26 cellular contexts compared by ENCODE assay signal in the genomic region with DNA sequence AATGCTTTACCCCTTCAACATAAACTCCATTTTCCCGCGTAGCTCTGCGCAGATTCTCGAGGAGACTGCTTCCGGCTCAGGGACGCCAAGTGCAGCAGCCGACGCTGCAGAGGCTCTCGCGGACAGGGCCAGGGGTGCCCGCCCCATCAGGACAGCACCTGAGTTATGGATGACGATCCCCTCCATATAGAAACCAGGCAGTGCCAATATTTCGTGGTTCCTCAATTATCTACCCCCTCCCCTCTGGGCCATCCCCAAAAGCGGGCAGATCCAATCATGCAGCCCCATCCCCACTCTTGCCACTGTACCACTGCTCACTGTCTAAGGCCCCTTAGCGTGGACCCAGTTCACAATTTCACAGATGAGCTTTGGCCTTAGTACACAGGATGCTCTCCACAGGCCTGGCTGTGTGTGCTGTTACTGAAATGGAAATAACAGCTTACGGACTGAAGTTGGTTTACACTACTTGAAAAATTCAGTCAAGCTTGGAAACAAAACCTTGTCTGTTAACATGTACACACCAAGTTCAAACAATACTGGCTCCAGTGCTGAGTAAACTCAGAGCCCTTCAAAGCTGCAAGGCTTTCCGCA.
"Had no signal": no experiment of that assay in that cellular context is flagged by ENCODE, and none has a peak within 500 bp of the region (broad histone marks: within the 10 kb centered on the region; RNA-seq: fewer than 3 reads in every experiment).

No MANE protein-coding gene starts in this region.

- H3K9ac ChIP-seq: parathyroid adenoma had no signal

- H3K27me3 ChIP-seq: colonic mucosa, esophagus muscularis mucosa, right atrium auricular region, sigmoid colon, thyroid gland had no signal

- H3K27ac ChIP-seq: colonic mucosa, esophagus muscularis mucosa, heart right ventricle, parathyroid adenoma, prostate gland, right atrium auricular region, sigmoid colon, stomach, thyroid gland had no signal

- DNase-seq: colonic mucosa; dermis blood vessel endothelial cell; effector memory CD4-positive, alpha-beta T cell; foreskin melanocyte; glutamatergic neuron; heart right ventricle; hippocampal formation; left cardiac atrium; left ventricle myocardium superior; mesendoderm; midbrain; naive thymus-derived CD4-positive, alpha-beta T cell; nephron progenitor cell; sigmoid colon; stimulated activated CD4-positive, alpha-beta T cell treated with anti-CD3 and anti-CD28 coated beads, Interleukin-2, amount 100 ng/mL, for 24 hours; stimulated activated CD4-positive, alpha-beta T cell treated with anti-CD3 and anti-CD28 coated beads, Interleukin-4, amount 100 ng/mL, for 24 hours; stimulated activated naive CD4-positive, alpha-beta T cell treated with Interleukin-2 at 50 U/mL for 16 hours; stomach; thyroid gland; trophoblast cell had no signal

- H3K4me3 ChIP-seq: colonic mucosa, esophagus muscularis mucosa, heart right ventricle, lung, prostate gland, right atrium auricular region, sigmoid colon, stomach, thyroid gland had no signal

- H3K4me1 ChIP-seq: parathyroid adenoma, prostate gland, right atrium auricular region had no signal

- ATAC-seq: heart right ventricle; left cardiac atrium; left ventricle myocardium superior; naive thymus-derived CD4-positive, alpha-beta T cell; stimulated activated effector memory CD8-positive, alpha-beta T cell treated with anti-CD3 and anti-CD28 coated beads, Interleukin-12 subunit alpha, Interleukin-12 subunit beta, amount 100 ng/mL, for 72 hours had no signal

- H3K36me3 ChIP-seq: colonic mucosa, esophagus muscularis mucosa, heart right ventricle, prostate gland, right atrium auricular region, sigmoid colon, stomach, thyroid gland had no signal

- H2AFZ ChIP-seq: parathyroid adenoma had no signal

- H3K9me3 ChIP-seq: colonic mucosa, esophagus muscularis mucosa, heart right ventricle, prostate gland, right atrium auricular region, sigmoid colon, stomach, thyroid gland had no signal
